ENCODE assay signal across 1 cellular context in genomic region chr1:78052685-78053433, GRCh38.
TF ChIP-seq lines count a peak whose summit lies in the region.

No MANE protein-coding gene starts in this region.

TF ChIP-seq in K562, 482 proteins besides CTCF, POLR2A, EP300 and RAD21:
- TF ChIP-seq KDM2B (CRISPR knock-in tag; IDR thresholded peaks at IDR 0.05) (no peak), CBFA2T3 (IDR thresholded peaks at IDR 0.05) (peak; percentile 51), ZNF232 (CRISPR knock-in tag; IDR thresholded peaks at IDR 0.05) (no peak), TAL1 (IDR thresholded peaks at IDR 0.05) (peak; percentile 41), ETV1 (tag; conservative IDR thresholded peaks at IDR 0.05; ENCODE audit: low read depth) (0 out of 2 replicates have a peak, but pooled peaks have one; percentile 16), ARID1B (IDR thresholded peaks at IDR 0.05) (0 out of 2 replicates have a peak, but pooled peaks have one; percentile 44), TCF3 (CRISPR knock-in tag; IDR thresholded peaks at IDR 0.05) (peak; percentile 55)
- TF ChIP-seq, protein P1, sequence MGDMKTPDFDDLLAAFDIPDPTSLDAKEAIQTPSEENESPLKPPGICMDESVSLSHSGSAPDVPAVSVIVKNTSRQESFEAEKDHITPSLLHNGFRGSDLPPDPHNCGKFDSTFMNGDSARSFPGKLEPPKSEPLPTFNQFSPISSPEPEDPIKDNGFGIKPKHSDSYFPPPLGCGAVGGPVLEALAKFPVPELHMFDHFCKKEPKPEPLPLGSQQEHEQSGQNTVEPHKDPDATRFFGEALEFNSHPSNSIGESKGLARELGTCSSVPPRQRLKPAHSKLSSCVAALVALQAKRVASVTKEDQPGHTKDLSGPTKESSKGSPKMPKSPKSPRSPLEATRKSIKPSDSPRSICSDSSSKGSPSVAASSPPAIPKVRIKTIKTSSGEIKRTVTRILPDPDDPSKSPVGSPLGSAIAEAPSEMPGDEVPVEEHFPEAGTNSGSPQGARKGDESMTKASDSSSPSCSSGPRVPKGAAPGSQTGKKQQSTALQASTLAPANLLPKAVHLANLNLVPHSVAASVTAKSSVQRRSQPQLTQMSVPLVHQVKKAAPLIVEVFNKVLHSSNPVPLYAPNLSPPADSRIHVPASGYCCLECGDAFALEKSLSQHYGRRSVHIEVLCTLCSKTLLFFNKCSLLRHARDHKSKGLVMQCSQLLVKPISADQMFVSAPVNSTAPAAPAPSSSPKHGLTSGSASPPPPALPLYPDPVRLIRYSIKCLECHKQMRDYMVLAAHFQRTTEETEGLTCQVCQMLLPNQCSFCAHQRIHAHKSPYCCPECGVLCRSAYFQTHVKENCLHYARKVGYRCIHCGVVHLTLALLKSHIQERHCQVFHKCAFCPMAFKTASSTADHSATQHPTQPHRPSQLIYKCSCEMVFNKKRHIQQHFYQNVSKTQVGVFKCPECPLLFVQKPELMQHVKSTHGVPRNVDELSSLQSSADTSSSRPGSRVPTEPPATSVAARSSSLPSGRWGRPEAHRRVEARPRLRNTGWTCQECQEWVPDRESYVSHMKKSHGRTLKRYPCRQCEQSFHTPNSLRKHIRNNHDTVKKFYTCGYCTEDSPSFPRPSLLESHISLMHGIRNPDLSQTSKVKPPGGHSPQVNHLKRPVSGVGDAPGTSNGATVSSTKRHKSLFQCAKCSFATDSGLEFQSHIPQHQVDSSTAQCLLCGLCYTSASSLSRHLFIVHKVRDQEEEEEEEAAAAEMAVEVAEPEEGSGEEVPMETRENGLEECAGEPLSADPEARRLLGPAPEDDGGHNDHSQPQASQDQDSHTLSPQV (IDR thresholded peaks at IDR 0.05): 0 out of 2 replicates have a peak, but pooled peaks have one; percentile 20
TF ChIP-seq in K562: peak in this region for 6.
